1 cellular context compared by ENCODE assay signal in genomic region chr6:166957087-166957804, GRCh38.
TF ChIP-seq lines count a peak whose summit lies in the region.

No MANE protein-coding gene starts in this region.

TF ChIP-seq in HEK293, 187 proteins besides CTCF, POLR2A, EP300 and RAD21 (continued from another document and continues in another):
- no peak for TF ChIP-seq ZNF280C (tag by site-specific recombination; IDR thresholded peaks at IDR 0.05)
- no peak for TF ChIP-seq REPIN1 (tag by site-specific recombination; IDR thresholded peaks at IDR 0.05; ENCODE audit: low read depth)
- no peak for TF ChIP-seq ZBTB44 (tag by site-specific recombination; IDR thresholded peaks at IDR 0.05)
- TF ChIP-seq ZFP3 (tag by site-specific recombination; IDR thresholded peaks at IDR 0.05; ENCODE audit: low read depth) = no peak
- TF ChIP-seq SALL2 (tag by site-specific recombination; IDR thresholded peaks at IDR 0.05; ENCODE audit: borderline replicate concordance) = no peak
- no peak for TF ChIP-seq ZNF707 (tag by site-specific recombination; IDR thresholded peaks at IDR 0.05)
- no peak for TF ChIP-seq GLI4 (tag by site-specific recombination; IDR thresholded peaks at IDR 0.05)
- no peak for TF ChIP-seq ATF2 (tag by site-specific recombination; IDR thresholded peaks at IDR 0.05; ENCODE audit: low read depth)
- TF ChIP-seq ZNF677 (tag by site-specific recombination; IDR thresholded peaks at IDR 0.05) = no peak
- TF ChIP-seq ZNF391 (tag by site-specific recombination; IDR thresholded peaks at IDR 0.05; ENCODE audit: borderline replicate concordance, low read depth) = 0 out of 2 replicates have a peak, but pooled peaks have one; percentile 4
- TF ChIP-seq KLF17 (tag by site-specific recombination; IDR thresholded peaks at IDR 0.05) = no peak
- peak; percentile 75; the same call in 1 of the 2 replicates for TF ChIP-seq BCL6B (tag by site-specific recombination; IDR thresholded peaks at IDR 0.05)
- no peak for TF ChIP-seq ZNF621 (tag by site-specific recombination; IDR thresholded peaks at IDR 0.05)
- TF ChIP-seq ZNF555 (tag by site-specific recombination; conservative IDR thresholded peaks at IDR 0.05) = no peak
- TF ChIP-seq ZNF518A (tag by site-specific recombination; conservative IDR thresholded peaks at IDR 0.05; ENCODE audit: low read depth) = no peak
- TF ChIP-seq ZNF266 (tag by site-specific recombination; IDR thresholded peaks at IDR 0.05; ENCODE audit: low read depth) = no peak
- TF ChIP-seq ZIC2 (tag by site-specific recombination; IDR thresholded peaks at IDR 0.05) = peak; percentile 62
- no peak for TF ChIP-seq ZNF704 (tag by site-specific recombination; IDR thresholded peaks at IDR 0.05)
- TF ChIP-seq ZFHX2 (tag by site-specific recombination; conservative IDR thresholded peaks at IDR 0.05) = peak; percentile 75
- no peak for TF ChIP-seq ZNF292 (tag by site-specific recombination; IDR thresholded peaks at IDR 0.05; ENCODE audit: borderline replicate concordance, low read depth)
- no peak for TF ChIP-seq ZNF639 (tag by site-specific recombination; IDR thresholded peaks at IDR 0.05)
- no peak for TF ChIP-seq ZNF221 (tag by site-specific recombination; IDR thresholded peaks at IDR 0.05; ENCODE audit: borderline replicate concordance)
- TF ChIP-seq ZNF623 (tag by site-specific recombination; IDR thresholded peaks at IDR 0.05) = 0 out of 2 replicates have a peak, but pooled peaks have one; percentile 7
- TF ChIP-seq ZNF132 (tag by site-specific recombination; IDR thresholded peaks at IDR 0.05; ENCODE audit: borderline replicate concordance) = no peak
- no peak for TF ChIP-seq ZSCAN4 (tag by site-specific recombination; IDR thresholded peaks at IDR 0.05)
- peak; percentile 84; the same call in 1 of the 2 replicates for TF ChIP-seq SCRT1 (tag by site-specific recombination; IDR thresholded peaks at IDR 0.05; ENCODE audit: borderline replicate concordance)
- TF ChIP-seq ZNF202 (tag by site-specific recombination; IDR thresholded peaks at IDR 0.05; ENCODE audit: borderline replicate concordance) = no peak
- no peak for TF ChIP-seq ELK4 (IDR thresholded peaks at IDR 0.05; ENCODE audit: borderline replicate concordance, low read depth, low read length)
- no peak for TF ChIP-seq WT1 (tag by site-specific recombination; IDR thresholded peaks at IDR 0.05)
- TF ChIP-seq ZXDB (tag by site-specific recombination; IDR thresholded peaks at IDR 0.05) = peak; percentile 65
- no peak for TF ChIP-seq ZNF560 (tag by site-specific recombination; IDR thresholded peaks at IDR 0.05; ENCODE audit: borderline replicate concordance)
- TF ChIP-seq ZNF19 (tag by site-specific recombination; IDR thresholded peaks at IDR 0.05; ENCODE audit: low read depth) = no peak
- TF ChIP-seq TRIM28 (IDR thresholded peaks at IDR 0.05; ENCODE audit: borderline replicate concordance, low read length) = no peak
- no peak for TF ChIP-seq ZNF449 (tag by site-specific recombination; IDR thresholded peaks at IDR 0.05)
- TF ChIP-seq ZNF398 (tag by site-specific recombination; IDR thresholded peaks at IDR 0.05) = peak; percentile 72
